ENCODE assay signal across 16 cellular contexts in the genomic region with DNA sequence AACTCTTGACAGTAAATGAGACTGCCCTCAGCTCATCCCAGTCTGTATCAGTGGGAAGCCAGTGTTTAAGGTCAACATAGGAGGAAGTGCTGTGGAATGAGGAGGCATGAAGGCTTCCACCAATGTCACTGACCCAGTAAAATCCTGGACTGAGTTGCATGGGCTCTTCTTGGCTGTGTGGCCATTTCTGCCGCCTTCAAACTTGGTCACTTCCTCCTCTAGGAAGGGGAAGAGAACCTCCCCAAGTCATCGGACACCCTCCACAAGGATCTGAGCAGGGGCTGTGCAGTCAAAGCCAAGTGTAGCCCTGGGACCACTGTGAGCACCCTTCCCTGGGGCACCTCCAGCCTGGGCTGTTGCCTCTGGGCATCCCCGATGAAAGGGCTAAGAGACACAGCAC. TPM values are rescaled to one million over a fixed set of nuclear protein-coding genes. Genes with fewer than 3 reads are reported as not detected.
DNase-seq lines count a peak whose midpoint lies in the region; ATAC-seq, FAIRE-seq and TF ChIP-seq lines count a peak whose summit lies in the region.
"Had no signal": no experiment of that assay in that cellular context is flagged by ENCODE, and none has a peak within 500 bp of the region (broad histone marks: within the 10 kb centered on the region; RNA-seq: fewer than 3 reads in every experiment).

No MANE protein-coding gene starts in this region.

- no peak overlapping the region for H2BK15ac ChIP-seq in H1 (ENCODE audit: low read length)

- no peaks in the 10 kb centered on the region for H3K79me2 ChIP-seq in H1 (ENCODE audit: control insufficient read depth in 1 of 2, insufficient read depth in 2 of 2, low read length in 2 of 2)

- CTCF ChIA-PET in activated CD4-positive, alpha-beta T cell treated with anti-CD3 and anti-CD28 coated beads, Interleukin-2, amount 10 ng/mL, durations not matched to agents 7 days and 5 days (lab: Charles Lee): interaction anchor here (1.4 kb wide), 1 partner anchor 11 kb away, joined by 5 read pairs; no protein-coding TSS in a partner anchor
- CTCF ChIA-PET in T-cell (lab: Charles Lee): no interaction called here
- CTCF ChIA-PET in H1 (lab: Charles Lee; ENCODE audit: partially characterized antibody): no interaction called here
- CTCF ChIA-PET in activated naive CD4-positive, alpha-beta T cell treated with anti-CD3 and anti-CD28 coated beads for 36 hours (lab: Charles Lee): no interaction called here

- no peak overlapping the region for H4K91ac ChIP-seq in H1 (replicated peaks; ENCODE audit: insufficient read length, low read length)

- H3K9ac ChIP-seq in H1 (replicated peaks in 1 of 4; ENCODE audit: extremely low read depth in 1 of 4, low read depth in 3 of 4, low read length in 3 of 4): no peak overlapping the region

- FAIRE-seq in H1 (lab: Jason Lieb, UNC): no peak

- no peaks in the 10 kb centered on the region for H3K27me3 Mint-ChIP-seq in activated CD4-positive, alpha-beta T cell treated with anti-CD3 and anti-CD28 coated beads, Interleukin-2, amount 10 ng/mL, durations not matched to agents 7 days and 5 days
- no peaks in the 10 kb centered on the region for H3K27me3 Mint-ChIP-seq in T-cell
- no peaks in the 10 kb centered on the region for H3K27me3 Mint-ChIP-seq in activated naive CD4-positive, alpha-beta T cell treated with anti-CD3 and anti-CD28 coated beads for 36 hours (ENCODE audit: low read depth)

- H2BK12ac ChIP-seq in H1 (ENCODE audit: low read depth, low read length): no peak overlapping the region

- no peak for TF ChIP-seq RAD21 in H1 (IDR thresholded peaks at IDR 0.05 in 1 of 2, conservative IDR thresholded peaks at IDR 0.05 in 1 of 2; ENCODE audit: low read depth in 2 of 2, low read length in 2 of 2)

- no peak overlapping the region for H2BK20ac ChIP-seq in H1 (ENCODE audit: low read length)

- H3K56ac ChIP-seq in H1 (replicated peaks; ENCODE audit: insufficient read length, low read depth, low read length): no peak overlapping the region

- H2BK5ac ChIP-seq in H1 (ENCODE audit: low read depth, low read length): no peak overlapping the region

- no peak for DNase-seq in activated CD4-positive, alpha-beta T cell treated with anti-CD3 and anti-CD28 coated beads, Interleukin-2, amount 10 ng/mL, durations not matched to agents 7 days and 5 days
- no peak for DNase-seq in activated CD4-positive, alpha-beta T cell treated with anti-CD3 and anti-CD28 coated beads for 4 hours
- DNase-seq in T-cell (no peak), H1 (ENCODE audit: low read depth in 1 of 2, low spot score in 2 of 2) (no peak), spleen (no peak), NCI-H187 treated with DMSO at 0.1 percent for 48 hours (lab: John Stamatoyannopoulos, UW) (no peak)
- no peak for DNase-seq in activated naive CD4-positive, alpha-beta T cell treated with anti-CD3 and anti-CD28 coated beads for 36 hours
- DNase-seq: activated naive CD4-positive, alpha-beta T cell treated with anti-CD3 and anti-CD28 coated beads, Interleukin-2, amount 50 U/mL, for 16 hours; dorsolateral prefrontal cortex; esophagus squamous epithelium; HCEC 1CT; NCI-H1436; NCI-H82; stimulated activated naive CD4-positive, alpha-beta T cell had no signal

- POLR2A ChIA-PET in activated CD4-positive, alpha-beta T cell treated with anti-CD3 and anti-CD28 coated beads, Interleukin-2, amount 10 ng/mL, durations not matched to agents 7 days and 5 days (lab: Charles Lee): interaction anchor here (1.1 kb wide), 1 partner anchor 9 kb away, joined by 3 read pairs; no protein-coding TSS in a partner anchor
- POLR2A ChIA-PET in T-cell (lab: Charles Lee): interaction anchor here in 1 of 2 donors (0.6 to 1.1 kb wide), 2 partner anchors 11 to 16 kb away, joined by 3 to 4 read pairs; no protein-coding TSS in a partner anchor
- POLR2A ChIA-PET in H1 (lab: Charles Lee; ENCODE audit: partially characterized antibody): no interaction called here

- no peak overlapping the region for H2BK120ac ChIP-seq in H1 (replicated peaks; ENCODE audit: low read depth, low read length)

- no peak overlapping the region for H2AK5ac ChIP-seq in H1 (ENCODE audit: low read depth, low read length)

- 73% methylated on average over 3 of the region's 3 CpGs; no CpG with 5 or more reads in 1 of the 2 experiments for WGBS in H1 (ENCODE audit: extremely low coverage in 1 of 2, insufficient coverage in 1 of 2, insufficient read length in 1 of 2, insufficient replicate concordance in 2 of 2, low coverage in 1 of 2, low lambda C conversion rate in 2 of 2, missing lambda C conversion rate in 1 of 2), 2 experiments
- WGBS in spleen, 5 donors: 68 to 77% (median 68%) methylated on average over 3 of the region's 3 CpGs

- no peak for TF ChIP-seq POLR2A in H1 (IDR thresholded peaks at IDR 0.05; ENCODE audit: control extremely low read depth in 1 of 2, low read depth in 2 of 2, low read length in 2 of 2)
- no peak for TF ChIP-seq POLR2A in spleen (IDR thresholded peaks at IDR 0.05)

- ATAC-seq in T-cell (replicated peaks in 1 of 4) (no peak), HG03460 (IDR thresholded peaks at IDR 0.05; ENCODE audit: unreplicated experiment) (no peak)

- H3K27ac Mint-ChIP-seq in activated CD4-positive, alpha-beta T cell treated with anti-CD3 and anti-CD28 coated beads, Interleukin-2, amount 10 ng/mL, durations not matched to agents 7 days and 5 days: peak overlapping the region; percentile 99
- H3K27ac Mint-ChIP-seq in T-cell: peak overlapping the region; percentile 94 to 95
- no peak overlapping the region for H3K27ac Mint-ChIP-seq in activated naive CD4-positive, alpha-beta T cell treated with anti-CD3 and anti-CD28 coated beads for 36 hours

- no peaks in the 10 kb centered on the region for H3K79me1 ChIP-seq in H1 (ENCODE audit: low read depth, low read length)

- no peak overlapping the region for H3K4ac ChIP-seq in H1 (replicated peaks; ENCODE audit: insufficient read length, low read depth, low read length)

- no peak overlapping the region for H3K4me3 Mint-ChIP-seq in activated CD4-positive, alpha-beta T cell treated with anti-CD3 and anti-CD28 coated beads, Interleukin-2, amount 10 ng/mL, durations not matched to agents 7 days and 5 days
- peak overlapping the region in 1 of 3 donors; percentile 39 for H3K4me3 Mint-ChIP-seq in T-cell
- H3K4me3 Mint-ChIP-seq in activated naive CD4-positive, alpha-beta T cell treated with anti-CD3 and anti-CD28 coated beads for 36 hours: no peak overlapping the region

- peaks cover 16% of the 10 kb centered on the region for H3K9me3 Mint-ChIP-seq in activated CD4-positive, alpha-beta T cell treated with anti-CD3 and anti-CD28 coated beads, Interleukin-2, amount 10 ng/mL, durations not matched to agents 7 days and 5 days
- peaks cover 0 to 4% (median 0%) of the 10 kb centered on the region in 3 donors for H3K9me3 Mint-ChIP-seq in T-cell
- peaks cover 9% of the 10 kb centered on the region for H3K9me3 Mint-ChIP-seq in activated naive CD4-positive, alpha-beta T cell treated with anti-CD3 and anti-CD28 coated beads for 36 hours

- H3K23me2 ChIP-seq in H1 (ENCODE audit: low read depth, low read length): no peaks in the 10 kb centered on the region

- H3K36me3 ChIP-seq in H1 (ENCODE audit: control insufficient read depth in 2 of 4, insufficient read depth in 4 of 4, low read length in 3 of 4) (no peaks in the 10 kb centered on the region), spleen (peaks cover 0 to 49% (median 0%) of the 10 kb centered on the region in 6 donors)

- H3K4me3 ChIP-seq in H1 (ENCODE audit: extremely low read depth in 1 of 4, insufficient read depth in 2 of 4, low read depth in 3 of 4, low read length in 4 of 4) (no peak overlapping the region), spleen (peak overlapping the region in 1 of 8 donors; percentile 33)
- H3K4me3 ChIP-seq: dorsolateral prefrontal cortex, esophagus squamous epithelium, SK-N-MC had no signal

- H3K27ac ChIP-seq in H1 (ENCODE audit: low read depth, low read length): no peak overlapping the region
- peak overlapping the region; percentile 6 to 90 (median 78) for H3K27ac ChIP-seq in spleen
- H3K27ac ChIP-seq: dorsolateral prefrontal cortex, SK-N-MC had no signal

- no peak overlapping the region for H3K23ac ChIP-seq in H1 (ENCODE audit: insufficient read length)

- H3K4me1 ChIP-seq in H1 (replicated peaks in 1 of 4; ENCODE audit: control insufficient read depth in 3 of 4, insufficient read depth in 4 of 4, low read length in 3 of 4) (peaks cover 0 to 10% (median 6%) of the 10 kb centered on the region in 4 experiments; a peak in 6 of 7 replicates), spleen (peaks cover 29 to 73% (median 55%) of the 10 kb centered on the region in 6 donors)

- no peak overlapping the region for H3K4me2 ChIP-seq in H1 (ENCODE audit: insufficient read depth in 1 of 2, low read depth in 2 of 2, low read length in 2 of 2)

- no peak overlapping the region for H4K5ac ChIP-seq in H1 (ENCODE audit: insufficient read length, low read depth, low read length)

- H3K9me3 ChIP-seq in H1 (ENCODE audit: insufficient read depth in 2 of 2, low read depth in 1 of 2, low read length in 1 of 2): peaks cover 5 to 7% of the 10 kb centered on the region in 2 experiments; a peak in 3 of 4 replicates
- peaks cover 0 to 7% (median 0%) of the 10 kb centered on the region in 8 donors for H3K9me3 ChIP-seq in spleen
- H3K9me3 ChIP-seq: esophagus squamous epithelium had no signal

- TF ChIP-seq EP300 in H1 (IDR thresholded peaks at IDR 0.05; ENCODE audit: borderline replicate concordance in 1 of 2, low read depth in 2 of 2, low read length in 2 of 2): no peak

- intact Hi-C loops in spleen (cut with DNase I; ENCODE audit: low total_unique reads): no loop called here
- intact Hi-C loops in activated naive CD4-positive, alpha-beta T cell treated with anti-CD3 and anti-CD28 coated beads for 36 hours (cut with micrococcal nuclease): no loop called here

- H3K36me3 Mint-ChIP-seq in activated CD4-positive, alpha-beta T cell treated with anti-CD3 and anti-CD28 coated beads, Interleukin-2, amount 10 ng/mL, durations not matched to agents 7 days and 5 days (ENCODE audit: low read depth): peaks cover 74% of the 10 kb centered on the region
- H3K36me3 Mint-ChIP-seq in T-cell: peaks cover 34% of the 10 kb centered on the region
- peaks cover 22% of the 10 kb centered on the region for H3K36me3 Mint-ChIP-seq in activated naive CD4-positive, alpha-beta T cell treated with anti-CD3 and anti-CD28 coated beads for 36 hours (ENCODE audit: low read depth)

- H3K4me1 Mint-ChIP-seq in activated CD4-positive, alpha-beta T cell treated with anti-CD3 and anti-CD28 coated beads, Interleukin-2, amount 10 ng/mL, durations not matched to agents 7 days and 5 days: peaks cover 82% of the 10 kb centered on the region
- H3K4me1 Mint-ChIP-seq in T-cell: peaks cover 66 to 82% (median 75%) of the 10 kb centered on the region in 3 donors
- H3K4me1 Mint-ChIP-seq in activated naive CD4-positive, alpha-beta T cell treated with anti-CD3 and anti-CD28 coated beads for 36 hours (ENCODE audit: low read depth): peaks cover 56% of the 10 kb centered on the region

- H3K18ac ChIP-seq in H1 (ENCODE audit: extremely low read depth, low read length): no peak overlapping the region

- no peak for TF ChIP-seq CTCF in H1 (IDR thresholded peaks at IDR 0.05; ENCODE audit: control extremely low read depth in 1 of 3, insufficient read depth in 1 of 3, low read depth in 1 of 3, low read length in 3 of 3)
- no peak for TF ChIP-seq CTCF in spleen (IDR thresholded peaks at IDR 0.05 in 8 of 11, conservative IDR thresholded peaks at IDR 0.05 in 3 of 11)

- no peak overlapping the region for H2AFZ ChIP-seq in H1 (ENCODE audit: low read length)

- no peak overlapping the region for H3K14ac ChIP-seq in H1 (ENCODE audit: insufficient read length)

- no peaks in the 10 kb centered on the region for H4K20me1 ChIP-seq in H1 (replicated peaks in 1 of 2; ENCODE audit: control insufficient read depth in 1 of 2, insufficient read depth in 2 of 2, low read length in 2 of 2)

- H4K8ac ChIP-seq in H1 (ENCODE audit: extremely low read depth, insufficient read depth, low read length): peak overlapping the region; percentile 6; the same call in 1 of the 2 replicates

- H3K27me3 ChIP-seq in H1 (replicated peaks in 1 of 4; ENCODE audit: control insufficient read depth in 3 of 4, extremely low read depth in 1 of 4, insufficient read depth in 3 of 4, low read length in 3 of 4) (peaks cover 0 to 2% (median 0%) of the 10 kb centered on the region in 4 experiments; a peak in 1 of 7 replicates), spleen (replicated peaks in 1 of 7) (no peaks in the 10 kb centered on the region)
- H3K27me3 ChIP-seq: dorsolateral prefrontal cortex, esophagus squamous epithelium had no signal

RNA-seq across cellular contexts. Expression of gene GPR68, which starts 11.9 kb away (rescaled TPM):
- total RNA-seq in activated CD4-positive, alpha-beta T cell treated with anti-CD3 and anti-CD28 coated beads, Interleukin-2, amount 10 ng/mL, durations not matched to agents 7 days and 5 days: 10 to 100 TPM; 32.7 to 33.0 TPM
- 10 to 100 TPM in 3 of 5 donors, 1 to 10 TPM in 2; 3.0 to 16.4 (median 10.0) TPM for total RNA-seq in T-cell
- 0.22 and 0.33 TPM in 2 replicates for total RNA-seq in H1 (2021; fragmentation: NEBNext Ultra II Directional; extraction: Animal tissue kit (Norgen Biotek cat#: 25700))
- polyA plus RNA-seq in H1 (2011; rRNA removed): 0.76 and 1.1 TPM in 2 replicates
- polyA plus RNA-seq in H1 (2011; cell fraction: cytosol; rRNA removed): 0.52 TPM
- 0.90 TPM for polyA plus RNA-seq in H1 (2011; cell fraction: nucleus; rRNA removed)
- polyA plus RNA-seq in H1 (2012, experiment 1 of 2): 0.46 to 0.61 TPM (median 0.56 TPM) in 3 of 4 replicates, not detected in the other
- 0.17 TPM for polyA plus RNA-seq in H1 (2012, experiment 2 of 2)
- 0.20 TPM for polyA plus RNA-seq in H1 (2013, experiment 1 of 2)
- 0.29 TPM for polyA plus RNA-seq in H1 (2013, experiment 2 of 2)
- 0.44 TPM in 2 replicates for polyA minus RNA-seq in H1 (2011; rRNA and poly(A)+ RNA removed)
- not detected for polyA minus RNA-seq in H1 (2011; cell fraction: cytosol; rRNA and poly(A)+ RNA removed)
- polyA minus RNA-seq in H1 (2011; cell fraction: nucleus; rRNA and poly(A)+ RNA removed): not detected
- 1 to 10 TPM; 1.9 to 5.2 (median 3.2) TPM for total RNA-seq in spleen
- 1 to 10 TPM in 2 of 3 donors, under 1 TPM in 1; 0.50 to 1.7 (median 1.3) TPM for polyA plus RNA-seq in spleen
- total RNA-seq in activated naive CD4-positive, alpha-beta T cell treated with anti-CD3 and anti-CD28 coated beads for 36 hours: 1 to 10 TPM; 1.2 to 1.3 TPM
